ENCODE assay signal across 1 cellular context in genomic region chr4:66736593-66736992, GRCh38.
TF ChIP-seq lines count a peak whose summit lies in the region.

No MANE protein-coding gene starts in this region.

TF ChIP-seq in WTC11, 78 proteins besides CTCF, POLR2A, EP300 and RAD21 (continued from another document):
- no peak for TF ChIP-seq ZNF532 (CRISPR knock-in tag; IDR thresholded peaks at IDR 0.05; ENCODE audit: borderline replicate concordance)
- no peak for TF ChIP-seq ZNF263 (CRISPR knock-in tag; IDR thresholded peaks at IDR 0.05; ENCODE audit: low read depth)
- TF ChIP-seq ZMAT4 (CRISPR knock-in tag; IDR thresholded peaks at IDR 0.05): no peak
- TF ChIP-seq E2F5 (CRISPR knock-in tag; IDR thresholded peaks at IDR 0.05): no peak
